8 cellular contexts compared by ENCODE assay signal in the genomic region with DNA sequence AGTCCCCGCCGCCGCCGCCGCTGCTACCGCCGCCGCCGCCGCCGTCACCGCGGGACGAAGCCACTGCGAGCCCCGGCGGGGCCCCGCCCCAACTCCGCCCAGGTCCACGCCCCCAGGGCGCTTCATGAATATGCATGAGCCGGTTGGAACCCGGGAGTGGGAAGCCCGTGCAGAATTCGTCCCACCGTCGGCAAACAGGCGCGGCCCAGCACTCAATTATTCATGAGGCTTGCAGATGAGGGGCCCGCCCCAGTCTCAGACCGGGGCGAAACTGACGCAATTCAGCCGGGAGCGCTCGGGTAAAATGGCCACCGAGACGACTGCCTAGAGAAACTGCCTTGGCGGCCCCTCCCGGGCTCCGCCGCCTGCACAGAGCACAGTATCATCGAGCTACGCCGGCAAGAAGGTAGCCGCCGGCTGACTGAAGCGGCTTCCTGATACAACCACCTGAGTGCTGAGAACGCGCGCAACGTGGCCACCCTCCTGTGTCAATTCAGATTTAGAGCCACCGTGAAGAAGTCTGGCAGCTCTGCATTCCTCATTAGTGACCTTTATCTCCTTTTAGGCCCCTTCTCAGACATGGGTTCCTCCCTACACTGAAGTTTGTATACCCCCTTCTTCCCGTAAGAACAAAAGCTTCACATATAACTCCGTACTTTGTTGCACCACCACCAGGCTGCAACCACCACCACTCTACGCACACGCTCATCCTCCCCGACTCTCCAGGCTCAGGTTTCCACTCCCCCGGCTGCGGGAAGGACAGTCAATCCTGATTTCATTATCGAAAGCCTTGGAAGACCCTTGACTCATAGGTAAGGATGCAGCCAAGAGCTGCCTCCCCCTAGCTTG. TPM values are rescaled to one million over a fixed set of nuclear protein-coding genes. Genes with fewer than 3 reads are reported as not detected.
A peak's percentile ranks its signal among the peaks of the same experiment; 100 is the strongest.
DNase-seq lines count a peak whose midpoint lies in the region; ATAC-seq and TF ChIP-seq lines count a peak whose summit lies in the region.

A gene with protein sequence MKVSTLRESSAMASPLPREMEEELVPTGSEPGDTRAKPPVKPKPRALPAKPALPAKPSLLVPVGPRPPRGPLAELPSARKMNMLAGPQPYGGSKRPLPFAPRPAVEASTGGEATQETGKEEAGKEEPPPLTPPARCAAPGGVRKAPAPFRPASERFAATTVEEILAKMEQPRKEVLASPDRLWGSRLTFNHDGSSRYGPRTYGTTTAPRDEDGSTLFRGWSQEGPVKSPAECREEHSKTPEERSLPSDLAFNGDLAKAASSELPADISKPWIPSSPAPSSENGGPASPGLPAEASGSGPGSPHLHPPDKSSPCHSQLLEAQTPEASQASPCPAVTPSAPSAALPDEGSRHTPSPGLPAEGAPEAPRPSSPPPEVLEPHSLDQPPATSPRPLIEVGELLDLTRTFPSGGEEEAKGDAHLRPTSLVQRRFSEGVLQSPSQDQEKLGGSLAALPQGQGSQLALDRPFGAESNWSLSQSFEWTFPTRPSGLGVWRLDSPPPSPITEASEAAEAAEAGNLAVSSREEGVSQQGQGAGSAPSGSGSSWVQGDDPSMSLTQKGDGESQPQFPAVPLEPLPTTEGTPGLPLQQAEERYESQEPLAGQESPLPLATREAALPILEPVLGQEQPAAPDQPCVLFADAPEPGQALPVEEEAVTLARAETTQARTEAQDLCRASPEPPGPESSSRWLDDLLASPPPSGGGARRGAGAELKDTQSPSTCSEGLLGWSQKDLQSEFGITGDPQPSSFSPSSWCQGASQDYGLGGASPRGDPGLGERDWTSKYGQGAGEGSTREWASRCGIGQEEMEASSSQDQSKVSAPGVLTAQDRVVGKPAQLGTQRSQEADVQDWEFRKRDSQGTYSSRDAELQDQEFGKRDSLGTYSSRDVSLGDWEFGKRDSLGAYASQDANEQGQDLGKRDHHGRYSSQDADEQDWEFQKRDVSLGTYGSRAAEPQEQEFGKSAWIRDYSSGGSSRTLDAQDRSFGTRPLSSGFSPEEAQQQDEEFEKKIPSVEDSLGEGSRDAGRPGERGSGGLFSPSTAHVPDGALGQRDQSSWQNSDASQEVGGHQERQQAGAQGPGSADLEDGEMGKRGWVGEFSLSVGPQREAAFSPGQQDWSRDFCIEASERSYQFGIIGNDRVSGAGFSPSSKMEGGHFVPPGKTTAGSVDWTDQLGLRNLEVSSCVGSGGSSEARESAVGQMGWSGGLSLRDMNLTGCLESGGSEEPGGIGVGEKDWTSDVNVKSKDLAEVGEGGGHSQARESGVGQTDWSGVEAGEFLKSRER (N-terminal part only) (minus strand): TSS at position 67 of the 849 bp plus-strand sequence. CDS start 3,067 bp downstream, outside the sequence.

- no peaks in the 10 kb centered on the region for H3K9me3 ChIP-seq in spleen

- intact Hi-C loops in spleen (cut with DNase I; ENCODE audit: low total_unique reads), result no loop called here

- no peaks in the 10 kb centered on the region for H3K27me3 ChIP-seq in spleen (replicated peaks in 1 of 7)

- 2 to 4% (median 2%) methylated on average over 17 to 61 of the region's 61 CpGs for WGBS in spleen, 5 donors

- H3K4me1 Mint-ChIP-seq in central memory CD8-positive, alpha-beta T cell, result peaks cover 44% of the 10 kb centered on the region

- ATAC-seq in GM19023 (IDR thresholded peaks at IDR 0.05; ENCODE audit: unreplicated experiment), result peak; percentile 85
- ATAC-seq in HG03196 (IDR thresholded peaks at IDR 0.05; ENCODE audit: unreplicated experiment), result peak; percentile 83
- peak; percentile 90 to 91 for ATAC-seq in activated CD4-positive, CD25-positive, alpha-beta regulatory T cell treated with anti-CD3 and anti-CD28 coated beads, Interleukin-2, amount 50 U/mL, for 24 hours
- peak; percentile 92 for ATAC-seq in central memory CD8-positive, alpha-beta T cell (replicated peaks; ENCODE audit: extremely low read depth, poor library complexity, severe bottlenecking)

- H3K9me3 Mint-ChIP-seq in central memory CD8-positive, alpha-beta T cell, result no peaks in the 10 kb centered on the region

- TF ChIP-seq CTCF in AG09309 (IDR thresholded peaks at IDR 0.05; ENCODE audit: control insufficient read depth, insufficient read depth, low read depth, low read length, missing control alignments) (no peak), spleen (IDR thresholded peaks at IDR 0.05 in 8 of 11, conservative IDR thresholded peaks at IDR 0.05 in 3 of 11) (peak in 1 of 11 experiments; percentile 20)

- H3K4me1 ChIP-seq in spleen, result peaks cover 9 to 63% (median 42%) of the 10 kb centered on the region in 6 donors

- peaks cover 0 to 48% (median 36%) of the 10 kb centered on the region in 6 donors for H3K36me3 ChIP-seq in spleen

- peak within 1 kb of the TSS; percentile 90 for H3K4me3 ChIP-seq in AG09309 (ENCODE audit: control insufficient read depth, low read depth, low read length)
- H3K4me3 ChIP-seq in spleen, result peak within 1 kb of the TSS; percentile 56 to 90 (median 70)

- peaks cover 39% of the 10 kb centered on the region for H3K36me3 Mint-ChIP-seq in central memory CD8-positive, alpha-beta T cell (ENCODE audit: insufficient read depth)

- H3K27ac ChIP-seq in spleen, result peak within 1 kb of the TSS; percentile 57 to 96 (median 92)

- no peaks in the 10 kb centered on the region for H3K27me3 Mint-ChIP-seq in central memory CD8-positive, alpha-beta T cell

- DNase-seq in AG09309 (ENCODE audit: low read depth) (peak; percentile 90), NCI-H345 (lab: John Stamatoyannopoulos, UW) (peak; percentile 96), iris pigment epithelial cell (ENCODE audit: low read depth) (peak; percentile 98), spleen (peak; percentile 98)
- peak; percentile 76 to 80 for DNase-seq in central memory CD8-positive, alpha-beta T cell (ENCODE audit: low spot score in 2 of 2)

- H3K27ac Mint-ChIP-seq in central memory CD8-positive, alpha-beta T cell (ENCODE audit: low read depth), result peak within 1 kb of the TSS; percentile 93

- H3K4me3 Mint-ChIP-seq in central memory CD8-positive, alpha-beta T cell, result peak within 1 kb of the TSS; percentile 84

- TF ChIP-seq POLR2A in spleen (IDR thresholded peaks at IDR 0.05), result peak in 1 of 3 donors; percentile 37

RNA-seq across cellular contexts. Expression of the gene that starts here (rescaled TPM):
- total RNA-seq in spleen, result 100 to 1,000 TPM in 1 of 7 donors, 10 to 100 TPM in 6; 30.5 to 126 (median 48.5) TPM
- 10 to 100 TPM; 19.8 to 51.6 (median 21.7) TPM for polyA plus RNA-seq in spleen

Comparison
In these comparisons a context has a peak if more than half of its experiments do, and no peak if none do; other contexts are left out.
1. Peak in every context shown above with its lines: DNase-seq, ATAC-seq, H3K4me3 ChIP-seq and H3K27ac ChIP-seq.